In genomic region chr20:45822863-45823262, GRCh38 we compare ENCODE assay signal across 10 cellular contexts. TPM values are rescaled to one million over a fixed set of nuclear protein-coding genes. Genes with fewer than 3 reads are reported as not detected.
DNase-seq lines count a peak whose midpoint lies in the region; ATAC-seq and TF ChIP-seq lines count a peak whose summit lies in the region.
"Had no signal": no experiment of that assay in that cellular context is flagged by ENCODE, and none has a peak within 500 bp of the region (broad histone marks: within the 10 kb centered on the region; RNA-seq: fewer than 3 reads in every experiment).

No MANE protein-coding gene starts in this region.

- H3K4me3 ChIP-seq in brain microvascular endothelial cell (ENCODE audit: low read depth, low read length): no peak overlapping the region
- H3K4me3 ChIP-seq: lung had no signal

- no peaks in the 10 kb centered on the region for H3K36me3 ChIP-seq in brain microvascular endothelial cell (replicated peaks)

- H3K27ac ChIP-seq in brain microvascular endothelial cell: no peak overlapping the region

- ATAC-seq in esophagus mucosa (peak; percentile 78), GM18909 (IDR thresholded peaks at IDR 0.05; ENCODE audit: poor library complexity, unreplicated experiment) (no peak)

- TF ChIP-seq CTCF in brain microvascular endothelial cell (IDR thresholded peaks at IDR 0.05; ENCODE audit: low read depth, low read length, missing control alignments): no peak

- DNase-seq in ELF-1 (ENCODE audit: low read depth, low spot score): peak; percentile 75
- peak; percentile 52 for DNase-seq in NCI-H2227 (lab: John Stamatoyannopoulos, UW; ENCODE audit: unreplicated experiment)
- peak; percentile 76 for DNase-seq in retina
- DNase-seq in NCI-H2029 treated with DMSO at 0.1 percent for 48 hours (lab: John Stamatoyannopoulos, UW): no peak
- DNase-seq in T-helper 1 cell: no peak
- DNase-seq in brain microvascular endothelial cell: no peak
- DNase-seq: MV-4-11 had no signal

- no peaks in the 10 kb centered on the region for H3K27me3 ChIP-seq in brain microvascular endothelial cell (replicated peaks)

- in situ Hi-C loops in brain microvascular endothelial cell (cut with HindIII; ENCODE audit: low pct_ligation_motif_present, low sequenced_read_pairs): no loop called here

RNA-seq across cellular contexts. Expression of gene TNNC2, which starts 4.2 kb away (rescaled TPM):
- total RNA-seq in esophagus mucosa: not detected

RNA-seq across cellular contexts. Expression of gene UBE2C, which starts 10.4 kb away (rescaled TPM):
- 46.5 TPM for total RNA-seq in esophagus mucosa

RNA-seq across cellular contexts. Expression of gene SNX21, which starts 10.7 kb away (rescaled TPM):
- total RNA-seq in esophagus mucosa: 7.1 TPM

RNA-seq across cellular contexts. Expression of gene DNTTIP1, which starts 31.1 kb away (rescaled TPM):
- 15.8 TPM for total RNA-seq in esophagus mucosa

RNA-seq across cellular contexts. Expression of gene WFDC3, which starts 31.2 kb away (rescaled TPM):
- total RNA-seq in esophagus mucosa: not detected

Comparison
In these comparisons a context has a peak if more than half of its experiments do, and no peak if none do; other contexts are left out.
1. DNase-seq: peak in ELF-1 (single experiment), NCI-H2227 (single experiment) and retina (single experiment); none in NCI-H2029 treated with DMSO at 0.1 percent for 48 hours (single experiment), T-helper 1 cell (0 of 5) and brain microvascular endothelial cell (single experiment).